ENCODE assay signal across 8 cellular contexts in genomic region chr19:1590641-1591397, GRCh38. TPM values are rescaled to one million over a fixed set of nuclear protein-coding genes. Genes with fewer than 3 reads are reported as not detected.
DNase-seq lines count a peak whose midpoint lies in the region; TF ChIP-seq lines count a peak whose summit lies in the region.

No MANE protein-coding gene starts in this region.

- TF ChIP-seq POLR2A in GM19099 (IDR thresholded peaks at IDR 0.05; ENCODE audit: extremely low read depth, insufficient read length, low read depth), result peak; percentile 36

- TF ChIP-seq CTCF in AG10803 (conservative IDR thresholded peaks at IDR 0.05; ENCODE audit: low read length) (peak; percentile 43), neural cell (IDR thresholded peaks at IDR 0.05; ENCODE audit: poor library complexity, severe bottlenecking) (no peak)

- peaks cover 11% of the 10 kb centered on the region; the same call in 1 of the 2 replicates for H3K36me3 ChIP-seq in SJCRH30
- no peaks in the 10 kb centered on the region for H3K36me3 ChIP-seq in neural cell (ENCODE audit: insufficient read depth, low read length)

- H3F3A ChIP-seq in neural cell (ENCODE audit: insufficient read depth, low read length, poor library complexity, severe bottlenecking), result no peaks in the 10 kb centered on the region

- H3K4me2 ChIP-seq in neural cell (ENCODE audit: low read length), result peak overlapping the region; percentile 88

- no peaks in the 10 kb centered on the region for H4K20me1 ChIP-seq in neural cell (ENCODE audit: insufficient read depth)

- H3K4me1 ChIP-seq in SJCRH30, result no peaks in the 10 kb centered on the region

- H3K4me3 ChIP-seq in AG10803 (ENCODE audit: low read length), result peak overlapping the region; percentile 84
- H3K4me3 ChIP-seq in SJCRH30, result peak overlapping the region; percentile 93
- peak overlapping the region; percentile 96 for H3K4me3 ChIP-seq in neural cell (ENCODE audit: low read length)

- H2AFZ ChIP-seq in neural cell (ENCODE audit: low read depth, low read length), result no peak overlapping the region

- TF ChIP-seq RAD21 in neural cell (conservative IDR thresholded peaks at IDR 0.05), result no peak

- no peak for TF ChIP-seq EP300 in neural cell (conservative IDR thresholded peaks at IDR 0.05; ENCODE audit: poor library complexity, severe bottlenecking)

- H3K27ac ChIP-seq in SJCRH30, result peak overlapping the region; percentile 96
- H3K27ac ChIP-seq in neural cell (ENCODE audit: low read length), result peak overlapping the region; percentile 94

- H3K9me3 ChIP-seq in SJCRH30 (replicated peaks) (no peaks in the 10 kb centered on the region), neural cell (ENCODE audit: low read length) (no peaks in the 10 kb centered on the region)

- H3K27me3 ChIP-seq in SJCRH30 (no peaks in the 10 kb centered on the region), neural cell (ENCODE audit: insufficient read depth, low read depth, low read length) (no peaks in the 10 kb centered on the region)

- H3K79me2 ChIP-seq in neural cell (replicated peaks; ENCODE audit: insufficient read depth, low read length), result peaks cover 50% of the 10 kb centered on the region

- H3K9me2 ChIP-seq in neural cell (ENCODE audit: insufficient read depth, low read length), result no peaks in the 10 kb centered on the region

- no peak for DNase-seq in AG10803 (ENCODE audit: low read depth)
- peak in 1 of 2 experiments; percentile 30 for DNase-seq in SJCRH30
- peak; percentile 62 for DNase-seq in ecto neural progenitor cell (ENCODE audit: low spot score)
- DNase-seq in NCI-H2196 treated with DMSO at 0.1 percent for 48 hours (lab: John Stamatoyannopoulos, UW; ENCODE audit: unreplicated experiment), result no peak
- DNase-seq in middle frontal gyrus (ENCODE audit: extremely low spot score, low spot score), result no peak
- no peak for DNase-seq in superior temporal gyrus (ENCODE audit: extremely low spot score)

- H3K9ac ChIP-seq in neural cell (ENCODE audit: low read length), result peak overlapping the region; percentile 98

TF ChIP-seq in neural cell, 6 proteins besides CTCF, POLR2A, EP300 and RAD21:
- TF ChIP-seq TAF1 (IDR thresholded peaks at IDR 0.05; ENCODE audit: low read depth) (no peak), REST (IDR thresholded peaks at IDR 0.05; ENCODE audit: borderline replicate concordance) (no peak), EZH2 (IDR thresholded peaks at IDR 0.05; ENCODE audit: borderline replicate concordance, insufficient read depth, low read length, poor library complexity, severe bottlenecking) (no peak), SMC3 (conservative IDR thresholded peaks at IDR 0.05; ENCODE audit: poor library complexity) (no peak), MXI1 (conservative IDR thresholded peaks at IDR 0.05; ENCODE audit: poor library complexity, severe bottlenecking) (no peak), POLR2AphosphoS5 (IDR thresholded peaks at IDR 0.05) (no peak)

RNA-seq across cellular contexts. Expression of gene MBD3, which starts 1.8 kb away (rescaled TPM):
- 99.8 and 103 TPM in 2 replicates for total RNA-seq in SJCRH30 (2014; rRNA removed; shearing (Covaris generic))
- polyA plus RNA-seq in neural cell, result 80.1 and 102 TPM in 2 replicates
- polyA minus RNA-seq in neural cell, result 87.6 and 101 TPM in 2 replicates

RNA-seq across cellular contexts. Expression of gene UQCR11, which starts 14.4 kb away (rescaled TPM):
- total RNA-seq in SJCRH30 (2014; rRNA removed; shearing (Covaris generic)), result 95.0 and 100 TPM in 2 replicates
- polyA plus RNA-seq in neural cell, result 204 and 237 TPM in 2 replicates
- 41.2 and 51.1 TPM in 2 replicates for polyA minus RNA-seq in neural cell

RNA-seq across cellular contexts. Expression of gene MEX3D, which starts 22.7 kb away (rescaled TPM):
- 47.5 and 49.2 TPM in 2 replicates for total RNA-seq in SJCRH30 (2014; rRNA removed; shearing (Covaris generic))
- polyA plus RNA-seq in neural cell, result 18.4 and 20.8 TPM in 2 replicates
- 67.0 and 98.6 TPM in 2 replicates for polyA minus RNA-seq in neural cell
